Comparison of ENCODE assay signal across 1 cellular context in the genomic region with DNA sequence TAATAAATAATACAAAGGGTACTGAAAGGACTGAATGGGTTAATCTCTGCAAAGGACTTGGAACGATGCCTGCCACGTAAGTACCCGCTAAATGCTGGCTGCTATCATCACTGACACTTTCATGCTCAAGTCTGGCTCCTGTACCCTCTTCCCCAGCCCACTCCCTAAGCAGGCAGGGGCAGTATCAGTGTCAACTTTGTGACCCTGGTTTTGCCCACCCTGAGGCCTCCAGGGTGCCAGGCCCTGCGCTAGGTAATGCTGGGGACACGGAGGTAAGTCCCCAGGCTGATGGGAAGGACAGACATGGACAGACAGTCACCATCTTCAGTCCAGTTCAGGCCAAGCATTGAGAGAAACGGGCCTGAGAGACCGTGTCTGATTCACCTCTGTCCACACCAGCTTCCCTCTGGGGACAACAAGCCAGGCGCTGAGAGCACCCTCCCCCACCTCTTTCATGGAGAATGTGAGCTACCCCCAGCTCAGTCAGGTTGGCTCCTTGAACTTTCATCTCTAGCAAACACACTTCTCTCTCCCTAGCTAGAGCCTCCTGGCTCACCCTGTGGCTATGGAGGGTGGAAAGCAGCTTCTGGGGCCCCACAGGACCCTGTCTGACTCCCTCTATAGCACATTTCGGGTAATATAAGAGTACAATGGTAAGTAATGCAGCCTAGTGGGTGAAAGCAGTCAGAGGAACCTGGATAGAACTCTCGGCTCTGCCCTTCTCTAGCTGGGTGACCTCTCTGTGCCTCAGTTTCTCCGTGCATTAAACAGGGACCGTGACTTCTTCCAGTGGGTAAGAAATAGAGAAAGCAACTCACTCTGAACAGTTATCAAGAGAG.
A peak's percentile ranks its signal among the peaks of the same experiment; 100 is the strongest.
TF ChIP-seq lines count a peak whose summit lies in the region.

No MANE protein-coding gene starts in this region.

TF ChIP-seq in HepG2, 621 proteins besides CTCF, POLR2A, EP300 and RAD21 (continued from another document and continues in another):
- TF ChIP-seq, protein P1, sequence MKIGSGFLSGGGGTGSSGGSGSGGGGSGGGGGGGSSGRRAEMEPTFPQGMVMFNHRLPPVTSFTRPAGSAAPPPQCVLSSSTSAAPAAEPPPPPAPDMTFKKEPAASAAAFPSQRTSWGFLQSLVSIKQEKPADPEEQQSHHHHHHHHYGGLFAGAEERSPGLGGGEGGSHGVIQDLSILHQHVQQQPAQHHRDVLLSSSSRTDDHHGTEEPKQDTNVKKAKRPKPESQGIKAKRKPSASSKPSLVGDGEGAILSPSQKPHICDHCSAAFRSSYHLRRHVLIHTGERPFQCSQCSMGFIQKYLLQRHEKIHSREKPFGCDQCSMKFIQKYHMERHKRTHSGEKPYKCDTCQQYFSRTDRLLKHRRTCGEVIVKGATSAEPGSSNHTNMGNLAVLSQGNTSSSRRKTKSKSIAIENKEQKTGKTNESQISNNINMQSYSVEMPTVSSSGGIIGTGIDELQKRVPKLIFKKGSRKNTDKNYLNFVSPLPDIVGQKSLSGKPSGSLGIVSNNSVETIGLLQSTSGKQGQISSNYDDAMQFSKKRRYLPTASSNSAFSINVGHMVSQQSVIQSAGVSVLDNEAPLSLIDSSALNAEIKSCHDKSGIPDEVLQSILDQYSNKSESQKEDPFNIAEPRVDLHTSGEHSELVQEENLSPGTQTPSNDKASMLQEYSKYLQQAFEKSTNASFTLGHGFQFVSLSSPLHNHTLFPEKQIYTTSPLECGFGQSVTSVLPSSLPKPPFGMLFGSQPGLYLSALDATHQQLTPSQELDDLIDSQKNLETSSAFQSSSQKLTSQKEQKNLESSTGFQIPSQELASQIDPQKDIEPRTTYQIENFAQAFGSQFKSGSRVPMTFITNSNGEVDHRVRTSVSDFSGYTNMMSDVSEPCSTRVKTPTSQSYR (CRISPR knock-in tag; IDR thresholded peaks at IDR 0.05; ENCODE audit: borderline replicate concordance), result peak; percentile 98
- TF ChIP-seq, protein P2, sequence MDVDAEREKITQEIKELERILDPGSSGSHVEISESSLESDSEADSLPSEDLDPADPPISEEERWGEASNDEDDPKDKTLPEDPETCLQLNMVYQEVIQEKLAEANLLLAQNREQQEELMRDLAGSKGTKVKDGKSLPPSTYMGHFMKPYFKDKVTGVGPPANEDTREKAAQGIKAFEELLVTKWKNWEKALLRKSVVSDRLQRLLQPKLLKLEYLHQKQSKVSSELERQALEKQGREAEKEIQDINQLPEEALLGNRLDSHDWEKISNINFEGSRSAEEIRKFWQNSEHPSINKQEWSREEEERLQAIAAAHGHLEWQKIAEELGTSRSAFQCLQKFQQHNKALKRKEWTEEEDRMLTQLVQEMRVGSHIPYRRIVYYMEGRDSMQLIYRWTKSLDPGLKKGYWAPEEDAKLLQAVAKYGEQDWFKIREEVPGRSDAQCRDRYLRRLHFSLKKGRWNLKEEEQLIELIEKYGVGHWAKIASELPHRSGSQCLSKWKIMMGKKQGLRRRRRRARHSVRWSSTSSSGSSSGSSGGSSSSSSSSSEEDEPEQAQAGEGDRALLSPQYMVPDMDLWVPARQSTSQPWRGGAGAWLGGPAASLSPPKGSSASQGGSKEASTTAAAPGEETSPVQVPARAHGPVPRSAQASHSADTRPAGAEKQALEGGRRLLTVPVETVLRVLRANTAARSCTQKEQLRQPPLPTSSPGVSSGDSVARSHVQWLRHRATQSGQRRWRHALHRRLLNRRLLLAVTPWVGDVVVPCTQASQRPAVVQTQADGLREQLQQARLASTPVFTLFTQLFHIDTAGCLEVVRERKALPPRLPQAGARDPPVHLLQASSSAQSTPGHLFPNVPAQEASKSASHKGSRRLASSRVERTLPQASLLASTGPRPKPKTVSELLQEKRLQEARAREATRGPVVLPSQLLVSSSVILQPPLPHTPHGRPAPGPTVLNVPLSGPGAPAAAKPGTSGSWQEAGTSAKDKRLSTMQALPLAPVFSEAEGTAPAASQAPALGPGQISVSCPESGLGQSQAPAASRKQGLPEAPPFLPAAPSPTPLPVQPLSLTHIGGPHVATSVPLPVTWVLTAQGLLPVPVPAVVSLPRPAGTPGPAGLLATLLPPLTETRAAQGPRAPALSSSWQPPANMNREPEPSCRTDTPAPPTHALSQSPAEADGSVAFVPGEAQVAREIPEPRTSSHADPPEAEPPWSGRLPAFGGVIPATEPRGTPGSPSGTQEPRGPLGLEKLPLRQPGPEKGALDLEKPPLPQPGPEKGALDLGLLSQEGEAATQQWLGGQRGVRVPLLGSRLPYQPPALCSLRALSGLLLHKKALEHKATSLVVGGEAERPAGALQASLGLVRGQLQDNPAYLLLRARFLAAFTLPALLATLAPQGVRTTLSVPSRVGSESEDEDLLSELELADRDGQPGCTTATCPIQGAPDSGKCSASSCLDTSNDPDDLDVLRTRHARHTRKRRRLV (CRISPR knock-in tag; IDR thresholded peaks at IDR 0.05), result peak; percentile 51; the same call in 1 of the 2 replicates
- peak; percentile 69; the same call in 1 of the 2 replicates for TF ChIP-seq SNAPC2 (CRISPR knock-in tag; IDR thresholded peaks at IDR 0.05)
- TF ChIP-seq, protein P3, sequence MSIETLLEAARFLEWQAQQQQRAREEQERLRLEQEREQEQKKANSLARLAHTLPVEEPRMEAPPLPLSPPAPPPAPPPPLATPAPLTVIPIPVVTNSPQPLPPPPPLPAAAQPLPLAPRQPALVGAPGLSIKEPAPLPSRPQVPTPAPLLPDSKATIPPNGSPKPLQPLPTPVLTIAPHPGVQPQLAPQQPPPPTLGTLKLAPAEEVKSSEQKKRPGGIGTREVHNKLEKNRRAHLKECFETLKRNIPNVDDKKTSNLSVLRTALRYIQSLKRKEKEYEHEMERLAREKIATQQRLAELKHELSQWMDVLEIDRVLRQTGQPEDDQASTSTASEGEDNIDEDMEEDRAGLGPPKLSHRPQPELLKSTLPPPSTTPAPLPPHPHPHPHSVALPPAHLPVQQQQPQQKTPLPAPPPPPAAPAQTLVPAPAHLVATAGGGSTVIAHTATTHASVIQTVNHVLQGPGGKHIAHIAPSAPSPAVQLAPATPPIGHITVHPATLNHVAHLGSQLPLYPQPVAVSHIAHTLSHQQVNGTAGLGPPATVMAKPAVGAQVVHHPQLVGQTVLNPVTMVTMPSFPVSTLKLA (IDR thresholded peaks at IDR 0.05), result no peak
- TF ChIP-seq ISL2 (CRISPR knock-in tag; IDR thresholded peaks at IDR 0.05), result no peak; the same call in 1 of the 2 replicates
- peak; percentile 92; the same call in 1 of the 2 replicates for TF ChIP-seq REPIN1 (CRISPR knock-in tag; IDR thresholded peaks at IDR 0.05; ENCODE audit: borderline replicate concordance, low read depth)
- peak; percentile 41; the same call in 1 of the 2 replicates for TF ChIP-seq FOXC1 (CRISPR knock-in tag; IDR thresholded peaks at IDR 0.05; ENCODE audit: borderline replicate concordance)
- TF ChIP-seq HOXA3 (CRISPR knock-in tag; IDR thresholded peaks at IDR 0.05), result peak; percentile 65; the same call in 1 of the 2 replicates
- 0 out of 2 replicates have a peak, but pooled peaks have one; percentile 62 for TF ChIP-seq PAX8 (CRISPR knock-in tag; IDR thresholded peaks at IDR 0.05; ENCODE audit: borderline replicate concordance)
- TF ChIP-seq KAT2B (IDR thresholded peaks at IDR 0.05; ENCODE audit: borderline replicate concordance, low read depth, low read length), result no peak
- peak; percentile 27; the same call in 1 of the 2 replicates for TF ChIP-seq ZNF274 (CRISPR knock-in tag; IDR thresholded peaks at IDR 0.05)
- no peak for TF ChIP-seq ZNF431 (CRISPR knock-in tag; IDR thresholded peaks at IDR 0.05; ENCODE audit: borderline replicate concordance, low read depth)
- TF ChIP-seq, protein P4, sequence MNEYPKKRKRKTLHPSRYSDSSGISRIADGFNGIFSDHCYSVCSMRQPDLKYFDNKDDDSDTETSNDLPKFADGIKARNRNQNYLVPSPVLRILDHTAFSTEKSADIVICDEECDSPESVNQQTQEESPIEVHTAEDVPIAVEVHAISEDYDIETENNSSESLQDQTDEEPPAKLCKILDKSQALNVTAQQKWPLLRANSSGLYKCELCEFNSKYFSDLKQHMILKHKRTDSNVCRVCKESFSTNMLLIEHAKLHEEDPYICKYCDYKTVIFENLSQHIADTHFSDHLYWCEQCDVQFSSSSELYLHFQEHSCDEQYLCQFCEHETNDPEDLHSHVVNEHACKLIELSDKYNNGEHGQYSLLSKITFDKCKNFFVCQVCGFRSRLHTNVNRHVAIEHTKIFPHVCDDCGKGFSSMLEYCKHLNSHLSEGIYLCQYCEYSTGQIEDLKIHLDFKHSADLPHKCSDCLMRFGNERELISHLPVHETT (CRISPR knock-in tag; conservative IDR thresholded peaks at IDR 0.05), result 0 out of 2 replicates have a peak, but pooled peaks have one; percentile 24
- TF ChIP-seq, protein P5, sequence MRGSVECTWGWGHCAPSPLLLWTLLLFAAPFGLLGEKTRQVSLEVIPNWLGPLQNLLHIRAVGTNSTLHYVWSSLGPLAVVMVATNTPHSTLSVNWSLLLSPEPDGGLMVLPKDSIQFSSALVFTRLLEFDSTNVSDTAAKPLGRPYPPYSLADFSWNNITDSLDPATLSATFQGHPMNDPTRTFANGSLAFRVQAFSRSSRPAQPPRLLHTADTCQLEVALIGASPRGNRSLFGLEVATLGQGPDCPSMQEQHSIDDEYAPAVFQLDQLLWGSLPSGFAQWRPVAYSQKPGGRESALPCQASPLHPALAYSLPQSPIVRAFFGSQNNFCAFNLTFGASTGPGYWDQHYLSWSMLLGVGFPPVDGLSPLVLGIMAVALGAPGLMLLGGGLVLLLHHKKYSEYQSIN (CRISPR knock-in tag; IDR thresholded peaks at IDR 0.05; ENCODE audit: borderline replicate concordance), result peak; percentile 65; the same call in 1 of the 2 replicates
- no peak; the same call in 1 of the 2 replicates for TF ChIP-seq KDM5B (CRISPR knock-in tag; IDR thresholded peaks at IDR 0.05; ENCODE audit: borderline replicate concordance)
- peak; percentile 75 for TF ChIP-seq ZBTB7A (CRISPR knock-in tag; IDR thresholded peaks at IDR 0.05)
- peak; percentile 76; the same call in 1 of the 2 replicates for TF ChIP-seq ZNF296 (CRISPR knock-in tag; conservative IDR thresholded peaks at IDR 0.05)
- 0 out of 2 replicates have a peak, but pooled peaks have one; percentile 7 for TF ChIP-seq KDM5A (IDR thresholded peaks at IDR 0.05; ENCODE audit: borderline replicate concordance, low read length)
- TF ChIP-seq, protein P6, sequence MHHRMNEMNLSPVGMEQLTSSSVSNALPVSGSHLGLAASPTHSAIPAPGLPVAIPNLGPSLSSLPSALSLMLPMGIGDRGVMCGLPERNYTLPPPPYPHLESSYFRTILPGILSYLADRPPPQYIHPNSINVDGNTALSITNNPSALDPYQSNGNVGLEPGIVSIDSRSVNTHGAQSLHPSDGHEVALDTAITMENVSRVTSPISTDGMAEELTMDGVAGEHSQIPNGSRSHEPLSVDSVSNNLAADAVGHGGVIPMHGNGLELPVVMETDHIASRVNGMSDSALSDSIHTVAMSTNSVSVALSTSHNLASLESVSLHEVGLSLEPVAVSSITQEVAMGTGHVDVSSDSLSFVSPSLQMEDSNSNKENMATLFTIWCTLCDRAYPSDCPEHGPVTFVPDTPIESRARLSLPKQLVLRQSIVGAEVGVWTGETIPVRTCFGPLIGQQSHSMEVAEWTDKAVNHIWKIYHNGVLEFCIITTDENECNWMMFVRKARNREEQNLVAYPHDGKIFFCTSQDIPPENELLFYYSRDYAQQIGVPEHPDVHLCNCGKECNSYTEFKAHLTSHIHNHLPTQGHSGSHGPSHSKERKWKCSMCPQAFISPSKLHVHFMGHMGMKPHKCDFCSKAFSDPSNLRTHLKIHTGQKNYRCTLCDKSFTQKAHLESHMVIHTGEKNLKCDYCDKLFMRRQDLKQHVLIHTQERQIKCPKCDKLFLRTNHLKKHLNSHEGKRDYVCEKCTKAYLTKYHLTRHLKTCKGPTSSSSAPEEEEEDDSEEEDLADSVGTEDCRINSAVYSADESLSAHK (CRISPR knock-in tag; IDR thresholded peaks at IDR 0.05; ENCODE audit: borderline replicate concordance), result no peak
- no peak for TF ChIP-seq HHEX (CRISPR knock-in tag; IDR thresholded peaks at IDR 0.05)
- no peak for TF ChIP-seq RFX5 (IDR thresholded peaks at IDR 0.05; ENCODE audit: low read depth, low read length)
- no peak for TF ChIP-seq RNF2 (conservative IDR thresholded peaks at IDR 0.05; ENCODE audit: low read depth)
- TF ChIP-seq ZNF816 (CRISPR knock-in tag; IDR thresholded peaks at IDR 0.05; ENCODE audit: borderline replicate concordance), result peak; percentile 86
- no peak; the same call in 1 of the 2 replicates for TF ChIP-seq HMG20B (CRISPR knock-in tag; conservative IDR thresholded peaks at IDR 0.05)
- TF ChIP-seq ZNF354B (CRISPR knock-in tag; IDR thresholded peaks at IDR 0.05), result no peak
- 0 out of 2 replicates have a peak, but pooled peaks have one; percentile 24 for TF ChIP-seq ZNF761 (CRISPR knock-in tag; conservative IDR thresholded peaks at IDR 0.05)
- TF ChIP-seq KDM3A (CRISPR knock-in tag; IDR thresholded peaks at IDR 0.05; ENCODE audit: low read depth), result 0 out of 2 replicates have a peak, but pooled peaks have one; percentile 19
- 0 out of 2 replicates have a peak, but pooled peaks have one; percentile 36 for TF ChIP-seq SOX13 (IDR thresholded peaks at IDR 0.05)
- TF ChIP-seq SOX13 (CRISPR knock-in tag; conservative IDR thresholded peaks at IDR 0.05 in 1 of 2, IDR thresholded peaks at IDR 0.05 in 1 of 2), result peak; percentile 26 to 77; a peak in 2 of 4 replicates
- TF ChIP-seq RFX3 (CRISPR knock-in tag; IDR thresholded peaks at IDR 0.05), result no peak
- TF ChIP-seq NFKB2 (CRISPR knock-in tag; IDR thresholded peaks at IDR 0.05; ENCODE audit: borderline replicate concordance), result no peak; the same call in 1 of the 2 replicates
- peak; percentile 66; the same call in 1 of the 2 replicates for TF ChIP-seq ZMYM3 (CRISPR knock-in tag; IDR thresholded peaks at IDR 0.05)
- TF ChIP-seq, protein P7, sequence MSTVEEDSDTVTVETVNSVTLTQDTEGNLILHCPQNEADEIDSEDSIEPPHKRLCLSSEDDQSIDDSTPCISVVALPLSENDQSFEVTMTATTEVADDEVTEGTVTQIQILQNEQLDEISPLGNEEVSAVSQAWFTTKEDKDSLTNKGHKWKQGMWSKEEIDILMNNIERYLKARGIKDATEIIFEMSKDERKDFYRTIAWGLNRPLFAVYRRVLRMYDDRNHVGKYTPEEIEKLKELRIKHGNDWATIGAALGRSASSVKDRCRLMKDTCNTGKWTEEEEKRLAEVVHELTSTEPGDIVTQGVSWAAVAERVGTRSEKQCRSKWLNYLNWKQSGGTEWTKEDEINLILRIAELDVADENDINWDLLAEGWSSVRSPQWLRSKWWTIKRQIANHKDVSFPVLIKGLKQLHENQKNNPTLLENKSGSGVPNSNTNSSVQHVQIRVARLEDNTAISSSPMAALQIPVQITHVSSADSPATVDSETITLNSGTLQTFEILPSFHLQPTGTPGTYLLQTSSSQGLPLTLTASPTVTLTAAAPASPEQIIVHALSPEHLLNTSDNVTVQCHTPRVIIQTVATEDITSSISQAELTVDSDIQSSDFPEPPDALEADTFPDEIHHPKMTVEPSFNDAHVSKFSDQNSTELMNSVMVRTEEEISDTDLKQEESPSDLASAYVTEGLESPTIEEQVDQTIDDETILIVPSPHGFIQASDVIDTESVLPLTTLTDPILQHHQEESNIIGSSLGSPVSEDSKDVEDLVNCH (CRISPR knock-in tag; IDR thresholded peaks at IDR 0.05), result no peak
- peak; percentile 67 for TF ChIP-seq SALL1 (CRISPR knock-in tag; IDR thresholded peaks at IDR 0.05)
- TF ChIP-seq SMARCE1 (IDR thresholded peaks at IDR 0.05; ENCODE audit: borderline replicate concordance), result no peak
- TF ChIP-seq, protein P8, sequence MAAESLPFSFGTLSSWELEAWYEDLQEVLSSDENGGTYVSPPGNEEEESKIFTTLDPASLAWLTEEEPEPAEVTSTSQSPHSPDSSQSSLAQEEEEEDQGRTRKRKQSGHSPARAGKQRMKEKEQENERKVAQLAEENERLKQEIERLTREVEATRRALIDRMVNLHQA (CRISPR knock-in tag; IDR thresholded peaks at IDR 0.05), result no peak
- no peak for TF ChIP-seq KDM1A (CRISPR knock-in tag; IDR thresholded peaks at IDR 0.05)
- TF ChIP-seq HMG20A (CRISPR knock-in tag; IDR thresholded peaks at IDR 0.05; ENCODE audit: borderline replicate concordance), result peak; percentile 26; the same call in 1 of the 2 replicates
